12 cellular contexts compared by ENCODE assay signal in genomic region chr3:150469931-150470740, GRCh38.
DNase-seq lines count a peak whose midpoint lies in the region; ATAC-seq, FAIRE-seq and TF ChIP-seq lines count a peak whose summit lies in the region.
"Had no signal": no experiment of that assay in that cellular context is flagged by ENCODE, and none has a peak within 500 bp of the region (broad histone marks: within the 10 kb centered on the region; RNA-seq: fewer than 3 reads in every experiment).

No MANE protein-coding gene starts in this region.

- H3K4me3 ChIP-seq in A549 (0 out of 3 replicates have a peak overlapping the region, but pooled peaks have one; percentile 9), breast epithelium (no peak overlapping the region)
- no peak overlapping the region for H3K4me3 ChIP-seq in CD4-positive, alpha-beta memory T cell (ENCODE audit: low read length in 2 of 2)
- H3K4me3 ChIP-seq: cardiac muscle cell had no signal

- no peak for FAIRE-seq in A549 (lab: Jason Lieb, UNC)

- ATAC-seq in A549 = peak; percentile 67 to 80
- no peak for ATAC-seq in activated naive CD4-positive, alpha-beta T cell treated with anti-CD3 and anti-CD28 coated beads, Interleukin-2, amount 50 U/mL, for 72 hours
- ATAC-seq: stimulated activated effector memory CD8-positive, alpha-beta T cell treated with anti-CD3 and anti-CD28 coated beads, Interleukin-12 subunit alpha, Interleukin-12 subunit beta, amount 100 ng/mL, for 72 hours had no signal

- no peaks in the 10 kb centered on the region for H3K27me3 Mint-ChIP-seq in mesothelial cell of epicardium (ENCODE audit: low read depth)
- no peaks in the 10 kb centered on the region for H3K27me3 Mint-ChIP-seq in CD4-positive, alpha-beta memory T cell

- CTCF ChIA-PET in A549 (lab: Yijun Ruan, JAX) = interaction anchor here (0.8 to 4.3 kb wide), 10 partner anchors 9 to 250 kb away, joined by 3 to 27 read pairs (median 4); no protein-coding TSS in a partner anchor
- CTCF ChIA-PET in CD4-positive, alpha-beta memory T cell (lab: Charles Lee; ENCODE audit: partially characterized antibody) = interaction anchor here (1.2 kb wide), 1 partner anchor 29 kb away, joined by 3 read pairs; no protein-coding TSS in a partner anchor

- peak overlapping the region; percentile 90 for H3K27ac Mint-ChIP-seq in mesothelial cell of epicardium
- H3K27ac Mint-ChIP-seq in CD4-positive, alpha-beta memory T cell = peak overlapping the region in 1 of 7 donors; percentile 38
- peak overlapping the region in 1 of 2 donors; percentile 19 for H3K27ac Mint-ChIP-seq in activated naive CD4-positive, alpha-beta T cell treated with anti-CD3 and anti-CD28 coated beads, Interleukin-2, amount 50 U/mL, for 72 hours
- H3K27ac Mint-ChIP-seq: stimulated activated effector memory CD8-positive, alpha-beta T cell treated with anti-CD3 and anti-CD28 coated beads, Interleukin-12 subunit alpha, Interleukin-12 subunit beta, amount 100 ng/mL, for 72 hours had no signal

- no peak for TF ChIP-seq EP300 in A549 (IDR thresholded peaks at IDR 0.05)

- H3K36me3 Mint-ChIP-seq in mesothelial cell of epicardium = peaks cover 19% of the 10 kb centered on the region
- H3K36me3 Mint-ChIP-seq in CD4-positive, alpha-beta memory T cell = peaks cover 0 to 9% of the 10 kb centered on the region in 2 donors
- H3K36me3 Mint-ChIP-seq in activated naive CD4-positive, alpha-beta T cell treated with anti-CD3 and anti-CD28 coated beads, Interleukin-2, amount 50 U/mL, for 72 hours = peaks cover 0 to 4% of the 10 kb centered on the region in 2 donors
- H3K36me3 Mint-ChIP-seq: stimulated activated effector memory CD8-positive, alpha-beta T cell treated with anti-CD3 and anti-CD28 coated beads, Interleukin-12 subunit alpha, Interleukin-12 subunit beta, amount 100 ng/mL, for 72 hours had no signal

- 9% methylated on average over 7 of the region's 7 CpGs for WGBS in A549 (ENCODE audit: missing lambda C conversion rate)

- H3K4me1 Mint-ChIP-seq in mesothelial cell of epicardium = peaks cover 17% of the 10 kb centered on the region
- H3K4me1 Mint-ChIP-seq in CD4-positive, alpha-beta memory T cell = no peaks in the 10 kb centered on the region
- H3K4me1 Mint-ChIP-seq: stimulated activated effector memory CD8-positive, alpha-beta T cell treated with anti-CD3 and anti-CD28 coated beads, Interleukin-12 subunit alpha, Interleukin-12 subunit beta, amount 100 ng/mL, for 72 hours had no signal

- intact Hi-C loops in breast epithelium (cut with DNase I; ENCODE audit: low total_unique reads) = loop anchor here (2.0 kb wide), 1 partner anchor 47 kb away; no protein-coding TSS in a partner anchor
- intact Hi-C loops in CD4-positive, alpha-beta memory T cell (cut with micrococcal nuclease) = no loop called here

- DNase-seq in A549 (ENCODE audit: low read depth in 1 of 2, low spot score in 1 of 2) (peak in 1 of 2 experiments; percentile 61), LoVo (ENCODE audit: low spot score) (peak; percentile 12), breast epithelium (ENCODE audit: low spot score in 2 of 2) (peak in 1 of 2 donors; percentile 35), mesothelial cell of epicardium (ENCODE audit: low spot score in 2 of 2, unreplicated experiment in 2 of 2) (no peak), DMS 273 (lab: John Stamatoyannopoulos, UW; ENCODE audit: unreplicated experiment) (no peak)
- no peak for DNase-seq in activated CD8-positive, alpha-beta memory T cell treated with anti-CD3 and anti-CD28 coated beads, Interleukin-2, amount 50 U/mL, for 48 hours
- no peak for DNase-seq in CD4-positive, alpha-beta memory T cell
- no peak for DNase-seq in activated naive CD4-positive, alpha-beta T cell treated with anti-CD3 and anti-CD28 coated beads, Interleukin-2, amount 50 U/mL, for 72 hours (ENCODE audit: low spot score in 2 of 2)
- DNase-seq: foreskin melanocyte; stimulated activated CD4-positive, alpha-beta T cell treated with anti-CD3 and anti-CD28 coated beads, Interleukin-12 subunit alpha, Interleukin-12 subunit beta, amount 100 ng/mL, for 4 hours had no signal

- TF ChIP-seq CTCF in A549 (IDR thresholded peaks at IDR 0.05) (no peak), breast epithelium (IDR thresholded peaks at IDR 0.05) (no peak), mesothelial cell of epicardium (IDR thresholded peaks at IDR 0.05; ENCODE audit: unreplicated experiment) (no peak)

- H3K9me3 ChIP-seq in A549 (no peaks in the 10 kb centered on the region), breast epithelium (no peaks in the 10 kb centered on the region)
- no peaks in the 10 kb centered on the region for H3K9me3 ChIP-seq in CD4-positive, alpha-beta memory T cell (ENCODE audit: control insufficient read depth in 1 of 2, low read length in 2 of 2)

- H3K4me2 ChIP-seq in A549 = peak overlapping the region; percentile 81

- POLR2A ChIA-PET in A549 (lab: Yijun Ruan, JAX) = interaction anchor here (2.5 kb wide), 1 partner anchor 61 kb away, joined by 11 read pairs; the partner anchor contains the start of gene TSC22D2
- POLR2A ChIA-PET in CD4-positive, alpha-beta memory T cell (lab: Charles Lee; ENCODE audit: partially characterized antibody) = no interaction called here

- peak overlapping the region; percentile 65 to 81 for H3K27ac ChIP-seq in A549
- peak overlapping the region; percentile 78 to 82 for H3K27ac ChIP-seq in breast epithelium
- no peak overlapping the region for H3K27ac ChIP-seq in CD4-positive, alpha-beta memory T cell (ENCODE audit: low read depth, low read length)
- H3K27ac ChIP-seq: cardiac muscle cell had no signal

- H3K9me3 Mint-ChIP-seq in mesothelial cell of epicardium = no peaks in the 10 kb centered on the region
- peaks cover 0 to 3% (median 0%) of the 10 kb centered on the region in 8 donors for H3K9me3 Mint-ChIP-seq in CD4-positive, alpha-beta memory T cell
- H3K9me3 Mint-ChIP-seq in activated naive CD4-positive, alpha-beta T cell treated with anti-CD3 and anti-CD28 coated beads, Interleukin-2, amount 50 U/mL, for 72 hours = no peaks in the 10 kb centered on the region
- H3K9me3 Mint-ChIP-seq: stimulated activated effector memory CD8-positive, alpha-beta T cell treated with anti-CD3 and anti-CD28 coated beads, Interleukin-12 subunit alpha, Interleukin-12 subunit beta, amount 100 ng/mL, for 72 hours had no signal

- H3K4me3 Mint-ChIP-seq in mesothelial cell of epicardium = peak overlapping the region; percentile 0
- no peak overlapping the region for H3K4me3 Mint-ChIP-seq in CD4-positive, alpha-beta memory T cell
- H3K4me3 Mint-ChIP-seq: stimulated activated effector memory CD8-positive, alpha-beta T cell treated with anti-CD3 and anti-CD28 coated beads, Interleukin-12 subunit alpha, Interleukin-12 subunit beta, amount 100 ng/mL, for 72 hours had no signal

- H3K4me1 ChIP-seq in A549 (peaks cover 30% of the 10 kb centered on the region), breast epithelium (peaks cover 0 to 2% of the 10 kb centered on the region in 2 donors)
- no peaks in the 10 kb centered on the region for H3K4me1 ChIP-seq in CD4-positive, alpha-beta memory T cell (ENCODE audit: insufficient read depth, low read length)

- TF ChIP-seq RAD21 in A549 (conservative IDR thresholded peaks at IDR 0.05 in 1 of 2, IDR thresholded peaks at IDR 0.05 in 1 of 2) = no peak

- TF ChIP-seq POLR2A in A549 (IDR thresholded peaks at IDR 0.05; ENCODE audit: low read length) (no peak), breast epithelium (IDR thresholded peaks at IDR 0.05) (no peak)

- H3K36me3 ChIP-seq in breast epithelium = no peaks in the 10 kb centered on the region
- H3K36me3 ChIP-seq in CD4-positive, alpha-beta memory T cell (ENCODE audit: insufficient read depth, low read length) = no peaks in the 10 kb centered on the region
- H3K36me3 ChIP-seq: cardiac muscle cell had no signal

- no peaks in the 10 kb centered on the region for H3K27me3 ChIP-seq in breast epithelium
- H3K27me3 ChIP-seq in CD4-positive, alpha-beta memory T cell (ENCODE audit: insufficient read depth, low read length) = no peaks in the 10 kb centered on the region
- H3K27me3 ChIP-seq: cardiac muscle cell had no signal

TF ChIP-seq in A549, 52 proteins besides CTCF, POLR2A, EP300 and RAD21:
- TF ChIP-seq BCL3 (IDR thresholded peaks at IDR 0.05) (0 out of 3 replicates have a peak, but pooled peaks have one; percentile 4), MAZ (IDR thresholded peaks at IDR 0.05; ENCODE audit: borderline replicate concordance, low read depth, low read length) (no peak), JUNB (IDR thresholded peaks at IDR 0.05) (peak; percentile 31), BHLHE40 (IDR thresholded peaks at IDR 0.05; ENCODE audit: low read depth, low read length) (no peak), ATOH8 (CRISPR knock-in tag; IDR thresholded peaks at IDR 0.05; ENCODE audit: low read depth) (no peak), FOSL2 (IDR thresholded peaks at IDR 0.05) (no peak), FOSL2 (CRISPR knock-in tag; IDR thresholded peaks at IDR 0.05) (peak; percentile 65), PBX3 (IDR thresholded peaks at IDR 0.05) (no peak)

Comparison
In these comparisons a context has a peak if more than half of its experiments do, and no peak if none do; other contexts are left out.
1. ATAC-seq: peak in A549 (2 of 2); none in activated naive CD4-positive, alpha-beta T cell treated with anti-CD3 and anti-CD28 coated beads, Interleukin-2, amount 50 U/mL, for 72 hours (0 of 2).